ENCODE assay signal across 8 cellular contexts in genomic region chr11:60899021-60899936, GRCh38. TPM values are rescaled to one million over a fixed set of nuclear protein-coding genes. Genes with fewer than 3 reads are reported as not detected.
DNase-seq lines count a peak whose midpoint lies in the region; ATAC-seq and TF ChIP-seq lines count a peak whose summit lies in the region.

No MANE protein-coding gene starts in this region.

- H4K91ac ChIP-seq in IMR-90 (ENCODE audit: insufficient read depth, low read depth, low read length) = no peak overlapping the region

- ATAC-seq in IMR-90 (ENCODE audit: low read depth) (peak; percentile 99), SK-N-SH treated with all-trans-retinoic acid at 6 μM for 48 hours (peak; percentile 94), HG03432 (IDR thresholded peaks at IDR 0.05; ENCODE audit: unreplicated experiment) (no peak), GM21619 (IDR thresholded peaks at IDR 0.05; ENCODE audit: unreplicated experiment) (no peak)

- peaks cover 56% of the 10 kb centered on the region for H3K36me3 ChIP-seq in IMR-90 (ENCODE audit: control insufficient read depth, insufficient read depth, low read length)

- no peak overlapping the region for H3K14ac ChIP-seq in IMR-90 (replicated peaks; ENCODE audit: low read depth, low read length)

- no peaks in the 10 kb centered on the region for H3K27me3 Mint-ChIP-seq in endothelial cell (ENCODE audit: unreplicated experiment)

- no peak overlapping the region for H3K4me3 ChIP-seq in IMR-90 (ENCODE audit: insufficient read depth, low read depth, low read length)

- H3K27ac Mint-ChIP-seq in endothelial cell (ENCODE audit: unreplicated experiment) = no peak overlapping the region

- peak; percentile 76 for TF ChIP-seq RAD21 in IMR-90 (IDR thresholded peaks at IDR 0.05; ENCODE audit: low read length)

- H3K4me1 ChIP-seq in IMR-90 (ENCODE audit: control insufficient read depth, insufficient read depth, low read length) = no peaks in the 10 kb centered on the region

- no peak overlapping the region for H3K18ac ChIP-seq in IMR-90 (ENCODE audit: low read depth, low read length)

- no peak overlapping the region for H3K56ac ChIP-seq in IMR-90 (ENCODE audit: extremely low read depth, insufficient read depth, low read length)

- H3K9me3 Mint-ChIP-seq in endothelial cell (ENCODE audit: unreplicated experiment) = no peaks in the 10 kb centered on the region

- H2BK20ac ChIP-seq in IMR-90 (ENCODE audit: low read depth, low read length) = no peak overlapping the region

- no peak overlapping the region for H4K8ac ChIP-seq in IMR-90 (ENCODE audit: low read depth in 2 of 2, low read length in 2 of 2)

- H3K27me3 ChIP-seq in IMR-90 (ENCODE audit: control insufficient read depth, insufficient read depth, low read length) = no peaks in the 10 kb centered on the region

- H3K36me3 Mint-ChIP-seq in endothelial cell (ENCODE audit: low read depth, unreplicated experiment) = peaks cover 52% of the 10 kb centered on the region

- no peak overlapping the region for H3K23ac ChIP-seq in IMR-90 (ENCODE audit: low read depth, low read length)

- H3K9me3 ChIP-seq in IMR-90 (ENCODE audit: control insufficient read depth, insufficient read depth, low read length) = no peaks in the 10 kb centered on the region

- TF ChIP-seq CTCF in IMR-90 (conservative IDR thresholded peaks at IDR 0.05; ENCODE audit: low read depth, low read length) (peak; percentile 93), endothelial cell (IDR thresholded peaks at IDR 0.05; ENCODE audit: unreplicated experiment) (peak; percentile 88)

- H3K4me3 Mint-ChIP-seq in endothelial cell (ENCODE audit: unreplicated experiment) = no peak overlapping the region

- H2AK5ac ChIP-seq in IMR-90 (ENCODE audit: low read depth, low read length) = no peak overlapping the region

- no peak for TF ChIP-seq POLR2A in IMR-90 (IDR thresholded peaks at IDR 0.05; ENCODE audit: low read depth, low read length)

- H3K79me1 ChIP-seq in IMR-90 (ENCODE audit: low read depth in 1 of 2, low read length in 2 of 2) = peaks cover 2 to 30% of the 10 kb centered on the region in 2 experiments; a peak in 3 of 4 replicates

- in situ Hi-C loops in IMR-90 (cut with MboI; ENCODE audit: low sequenced_read_pairs) = loop anchor here (5.0 kb wide), 1 partner anchor 122 kb away; no protein-coding TSS in a partner anchor

- H4K20me1 ChIP-seq in IMR-90 (ENCODE audit: insufficient read depth, low read length) = peaks cover 16% of the 10 kb centered on the region

- H4K5ac ChIP-seq in IMR-90 (ENCODE audit: low read depth, low read length) = no peak overlapping the region

- no peak overlapping the region for H3K9ac ChIP-seq in IMR-90 (ENCODE audit: low read depth, low read length)

- intact Hi-C loops in IMR-90 (cut with micrococcal nuclease) = loop anchor here (1.0 kb wide), 2 partner anchors 68 to 124 kb away; no protein-coding TSS in a partner anchor

- no peak overlapping the region for H2BK15ac ChIP-seq in IMR-90 (ENCODE audit: low read depth, low read length)

- H3K4me1 Mint-ChIP-seq in endothelial cell (ENCODE audit: unreplicated experiment) = peaks cover 4% of the 10 kb centered on the region

- no peak overlapping the region for H3K4me2 ChIP-seq in IMR-90 (ENCODE audit: low read depth, low read length)

- BruUV-seq in IMR-90 (replicated peaks; lab: Mats Ljungman, UMichigan) = no TSS peak

- DNase-seq in stimulated activated CD4-positive, alpha-beta T cell treated with anti-CD3 and anti-CD28 coated beads, Interleukin-1b, Interleukin-23, amount 100 ng/mL, for 48 hours = peak; percentile 34
- DNase-seq in stimulated activated CD4-positive, alpha-beta T cell treated with anti-CD3 and anti-CD28 coated beads, Interleukin-4, amount 100 ng/mL, for 1 hour = no peak
- peak; percentile 73 for DNase-seq in IMR-90
- DNase-seq in endothelial cell (ENCODE audit: low spot score) = peak; percentile 62
- DNase-seq in midbrain (lab: John Stamatoyannopoulos, UW) = peak; percentile 52

- peak overlapping the region; percentile 14 for H2AFZ ChIP-seq in IMR-90 (replicated peaks; ENCODE audit: low read length, poor library complexity)

- no peak overlapping the region for H2BK5ac ChIP-seq in IMR-90 (ENCODE audit: low read depth, low read length, poor library complexity, severe bottlenecking)

- POLR2A ChIA-PET in IMR-90 (lab: Charles Lee; ENCODE audit: unreplicated experiment) = no interaction called here

- dilution Hi-C loops in IMR-90 (cut with HindIII; ENCODE audit: low sequenced_read_pairs, unreplicated experiment) = no loop called here

- H3K27ac ChIP-seq in IMR-90 (ENCODE audit: insufficient read depth, low read length) = no peak overlapping the region

- H2BK120ac ChIP-seq in IMR-90 (ENCODE audit: low read depth, low read length) = no peak overlapping the region

- CTCF ChIA-PET in IMR-90 (lab: Yijun Ruan, JAX) = interaction anchor here (0.6 to 2.0 kb wide), 15 partner anchors 10 to 276 kb away, joined by 3 to 24 read pairs (median 4); no protein-coding TSS in a partner anchor

- H2AK9ac ChIP-seq in IMR-90 (replicated peaks; ENCODE audit: low read depth, low read length, poor library complexity) = no peak overlapping the region

- 75% methylated on average over 4 of the region's 12 CpGs; no CpG with 5 or more reads in 1 of the 2 experiments for WGBS in IMR-90 (ENCODE audit: extremely low coverage in 2 of 2, insufficient read length in 1 of 2), 2 experiments

- no peak overlapping the region for H3K4ac ChIP-seq in IMR-90 (ENCODE audit: low read depth, low read length)

- H3K9me1 ChIP-seq in IMR-90 (ENCODE audit: insufficient read depth, low read length) = no peaks in the 10 kb centered on the region

TF ChIP-seq in IMR-90, 13 proteins besides CTCF, POLR2A, EP300 and RAD21:
- TF ChIP-seq SMC3 (IDR thresholded peaks at IDR 0.05; ENCODE audit: low read depth, low read length) = peak; percentile 90
- no peak for TF ChIP-seq MAZ (IDR thresholded peaks at IDR 0.05; ENCODE audit: borderline replicate concordance, low read depth, low read length)
- TF ChIP-seq MAFK (IDR thresholded peaks at IDR 0.05; ENCODE audit: low read depth, low read length) = peak; percentile 69
- TF ChIP-seq RFX5 (IDR thresholded peaks at IDR 0.05; ENCODE audit: low read depth, low read length) = no peak
- TF ChIP-seq NFE2L2 (IDR thresholded peaks at IDR 0.05; ENCODE audit: low read depth, low read length) = peak; percentile 81
TF ChIP-seq in IMR-90: peak in this region for 3.

TF ChIP-seq in SK-N-SH treated with all-trans-retinoic acid at 6 μM for 48 hours, 23 proteins besides CTCF, POLR2A, EP300 and RAD21:
- no peak for TF ChIP-seq ZNF70 (CRISPR knock-in tag; IDR thresholded peaks at IDR 0.05)
- no peak for TF ChIP-seq OSR1 (CRISPR knock-in tag; IDR thresholded peaks at IDR 0.05)
- TF ChIP-seq TSHZ2 (CRISPR knock-in tag; IDR thresholded peaks at IDR 0.05) = no peak
- TF ChIP-seq ZFP3 (CRISPR knock-in tag; IDR thresholded peaks at IDR 0.05) = no peak
- no peak for TF ChIP-seq ZNF565 (CRISPR knock-in tag; conservative IDR thresholded peaks at IDR 0.05; ENCODE audit: low read depth)

RNA-seq across cellular contexts. Expression of gene PRPF19, which starts 7.1 kb away (rescaled TPM):
- 29.7 and 29.8 TPM in 2 replicates for total RNA-seq in IMR-90 (2012; rRNA removed)
- 48.5 and 50.4 TPM in 2 replicates for polyA plus RNA-seq in IMR-90 (2012; rRNA removed)
- polyA plus RNA-seq in IMR-90 (2012; cell fraction: cytosol; rRNA removed) = 50.5 and 59.1 TPM in 2 replicates
- polyA plus RNA-seq in IMR-90 (2012; cell fraction: nucleus; rRNA removed; ENCODE audit: low replicate concordance) = 28.4 and 43.7 TPM in 2 replicates
- 163 TPM for total RNA-seq in endothelial cell (ENCODE audit: unreplicated experiment)

RNA-seq across cellular contexts. Expression of gene TMEM109, which starts 14.7 kb away (rescaled TPM):
- total RNA-seq in IMR-90 (2012; rRNA removed) (15.1 and 17.2 TPM in 2 replicates), endothelial cell (ENCODE audit: unreplicated experiment) (95.1 TPM)
- 69.7 and 73.6 TPM in 2 replicates for polyA plus RNA-seq in IMR-90 (2012; rRNA removed)
- polyA plus RNA-seq in IMR-90 (2012; cell fraction: cytosol; rRNA removed) = 56.6 and 60.6 TPM in 2 replicates
- polyA plus RNA-seq in IMR-90 (2012; cell fraction: nucleus; rRNA removed; ENCODE audit: low replicate concordance) = 8.8 and 14.0 TPM in 2 replicates

RNA-seq across cellular contexts. Expression of gene TMEM132A, which starts 25.0 kb away (rescaled TPM):
- total RNA-seq in IMR-90 (2012; rRNA removed) (7.7 and 8.3 TPM in 2 replicates), endothelial cell (ENCODE audit: unreplicated experiment) (164 TPM)
- polyA plus RNA-seq in IMR-90 (2012; rRNA removed) = 64.2 and 74.8 TPM in 2 replicates
- polyA plus RNA-seq in IMR-90 (2012; cell fraction: cytosol; rRNA removed) = 87.8 and 103 TPM in 2 replicates
- polyA plus RNA-seq in IMR-90 (2012; cell fraction: nucleus; rRNA removed; ENCODE audit: low replicate concordance) = 240 and 518 TPM in 2 replicates

RNA-seq across cellular contexts. Expression of gene ZP1, which starts 31.9 kb away (rescaled TPM):
- 0.18 and 0.28 TPM in 2 replicates for total RNA-seq in IMR-90 (2012; rRNA removed)
- polyA plus RNA-seq in IMR-90 (2012; rRNA removed) = 1.2 and 1.6 TPM in 2 replicates
- 1.5 and 3.3 TPM in 2 replicates for polyA plus RNA-seq in IMR-90 (2012; cell fraction: cytosol; rRNA removed)
- polyA plus RNA-seq in IMR-90 (2012; cell fraction: nucleus; rRNA removed; ENCODE audit: low replicate concordance) = 7.4 and 25.0 TPM in 2 replicates
- not detected for total RNA-seq in endothelial cell (ENCODE audit: unreplicated experiment)

RNA-seq across cellular contexts. Expression of gene PTGDR2, which starts 43.5 kb away (rescaled TPM):
- total RNA-seq in IMR-90 (2012; rRNA removed) = under 0.01 TPM in 2 replicates
- 0.09 and 0.12 TPM in 2 replicates for polyA plus RNA-seq in IMR-90 (2012; rRNA removed)
- 0.02 and 0.25 TPM in 2 replicates for polyA plus RNA-seq in IMR-90 (2012; cell fraction: cytosol; rRNA removed)
- polyA plus RNA-seq in IMR-90 (2012; cell fraction: nucleus; rRNA removed; ENCODE audit: low replicate concordance) = 0.24 and 0.25 TPM in 2 replicates
- not detected for total RNA-seq in endothelial cell (ENCODE audit: unreplicated experiment)

Comparison
In these comparisons a context has a peak if more than half of its experiments do, and no peak if none do; other contexts are left out.
1. ATAC-seq: peak in IMR-90 (single experiment) and SK-N-SH treated with all-trans-retinoic acid at 6 μM for 48 hours (single experiment); none in HG03432 (single experiment) and GM21619 (single experiment).
2. RNA of gene TMEM132A, which starts 25.0 kb away (total RNA-seq): 164 TPM in endothelial cell (single experiment); 7.7 to 8.3 TPM in IMR-90; every median in the first group is over 10 times any median in the second.